Comparison of ENCODE assay signal across 32 cellular contexts in genomic region chr1:31324093-31324492, GRCh38. TPM values are rescaled to one million over a fixed set of nuclear protein-coding genes. Genes with fewer than 3 reads are reported as not detected.
"Had no signal": no experiment of that assay in that cellular context is flagged by ENCODE, and none has a peak within 500 bp of the region (broad histone marks: within the 10 kb centered on the region; RNA-seq: fewer than 3 reads in every experiment).

No MANE protein-coding gene starts in this region.

- H3K27me3 Mint-ChIP-seq: naive thymus-derived CD4-positive, alpha-beta T cell; progenitor cell of endocrine pancreas; stimulated activated memory B cell treated with anti-CD40 and anti-IgM and Interleukin-4, amounts not matched to agents 10 μg/mL and 1 μg/mL and 100 μg/mL, for 72 hours; stimulated activated naive CD8-positive, alpha-beta T cell treated with anti-CD3 and anti-CD28 coated beads, Interleukin-15, amount 100 ng/mL, for 72 hours; type B pancreatic cell had no signal

- H3K36me3 ChIP-seq: uterus had no signal

- H2AFZ ChIP-seq: neural progenitor cell had no signal

- H3K4me3 ChIP-seq: neural progenitor cell, pancreas, psoas muscle, skin epidermis, smooth muscle cell, spleen, suprapubic skin, testis, tibial artery, transverse colon, upper lobe of right lung, uterus had no signal

- H3K9ac ChIP-seq: neural progenitor cell had no signal

- H3K27ac Mint-ChIP-seq: naive thymus-derived CD4-positive, alpha-beta T cell; natural killer cell; nephron; neural progenitor cell; progenitor cell of endocrine pancreas; stimulated activated memory B cell treated with anti-CD40 and anti-IgM and Interleukin-4, amounts not matched to agents 10 μg/mL and 1 μg/mL and 100 μg/mL, for 72 hours; stimulated activated naive CD8-positive, alpha-beta T cell treated with anti-CD3 and anti-CD28 coated beads, Interleukin-15, amount 100 ng/mL, for 72 hours; type B pancreatic cell had no signal

- DNase-seq: naive thymus-derived CD4-positive, alpha-beta T cell; natural killer cell; nucleus accumbens; pancreas; posterior cingulate gyrus; psoas muscle; right cardiac atrium; spleen; stimulated activated CD4-positive, alpha-beta T cell treated with anti-CD3 and anti-CD28 coated beads, Interleukin-12 subunit alpha, Interleukin-12 subunit beta, amount 100 ng/mL, for 4 hours; stimulated activated CD4-positive, alpha-beta T cell treated with anti-CD3 and anti-CD28 coated beads, Interleukin-1b, Interleukin-23, amount 100 ng/mL, for 48 hours; stimulated activated CD4-positive, alpha-beta T cell treated with anti-CD3 and anti-CD28 coated beads, Interleukin-4, amount 100 ng/mL, for 1 hour; stimulated activated CD4-positive, alpha-beta T cell treated with anti-CD3 and anti-CD28 coated beads, Interleukin-4, amount 100 ng/mL, for 4 hours; stimulated activated CD8-positive, alpha-beta memory T cell treated with anti-CD3 and anti-CD28 coated beads, Interleukin-4, amount 100 ng/mL, for 48 hours; stimulated activated naive CD4-positive, alpha-beta T cell; stimulated activated naive CD8-positive, alpha-beta T cell treated with anti-CD3 and anti-CD28 coated beads, Interleukin-15, amount 100 ng/mL, for 72 hours; stimulated activated naive CD8-positive, alpha-beta T cell treated with anti-CD3 and anti-CD28 coated beads, Interleukin-15, Interleukin-2, amounts not matched to agents 100 U/mL and 50 U/mL, for 24 hours; substantia nigra; testis; tibial artery; transverse colon; upper lobe of right lung; uterus had no signal

- H3K9me3 Mint-ChIP-seq: naive thymus-derived CD4-positive, alpha-beta T cell; natural killer cell; nephron; neural progenitor cell; stimulated activated memory B cell treated with anti-CD40 and anti-IgM and Interleukin-4, amounts not matched to agents 10 μg/mL and 1 μg/mL and 100 μg/mL, for 72 hours; stimulated activated naive CD8-positive, alpha-beta T cell treated with anti-CD3 and anti-CD28 coated beads, Interleukin-15, amount 100 ng/mL, for 72 hours; type B pancreatic cell had no signal

- H3K4me2 ChIP-seq: neural progenitor cell, smooth muscle cell had no signal

- H3K4me3 Mint-ChIP-seq: naive thymus-derived CD4-positive, alpha-beta T cell; natural killer cell; nephron; neural progenitor cell; stimulated activated memory B cell treated with anti-CD40 and anti-IgM and Interleukin-4, amounts not matched to agents 10 μg/mL and 1 μg/mL and 100 μg/mL, for 72 hours; stimulated activated naive CD8-positive, alpha-beta T cell treated with anti-CD3 and anti-CD28 coated beads, Interleukin-15, amount 100 ng/mL, for 72 hours; type B pancreatic cell had no signal

- FAIRE-seq: pancreas had no signal

- H3K27ac ChIP-seq: neural progenitor cell, neutrophil, pancreas, psoas muscle, skin epidermis, spleen, suprapubic skin, testis, tibial artery, transverse colon, upper lobe of right lung, uterus had no signal

- H3K4me1 Mint-ChIP-seq: natural killer cell; nephron; neural progenitor cell; stimulated activated memory B cell treated with anti-CD40 and anti-IgM and Interleukin-4, amounts not matched to agents 10 μg/mL and 1 μg/mL and 100 μg/mL, for 72 hours; stimulated activated naive CD8-positive, alpha-beta T cell treated with anti-CD3 and anti-CD28 coated beads, Interleukin-15, amount 100 ng/mL, for 72 hours had no signal

- H3K4me1 ChIP-seq: neural progenitor cell, pancreas, psoas muscle, spleen, suprapubic skin, testis, tibial artery, transverse colon, upper lobe of right lung, uterus had no signal

- H3K9me3 ChIP-seq: neutrophil, pancreas, psoas muscle, spleen, suprapubic skin, testis, tibial artery, transverse colon, upper lobe of right lung, uterus had no signal

- ATAC-seq: naive thymus-derived CD4-positive, alpha-beta T cell; natural killer cell; pancreas; sciatic nerve; stimulated activated memory B cell treated with anti-CD40 and anti-IgM and Interleukin-4, amounts not matched to agents 10 μg/mL and 1 μg/mL and 100 μg/mL, for 72 hours; stimulated activated naive CD8-positive, alpha-beta T cell treated with anti-CD3 and anti-CD28 coated beads, Interleukin-15, amount 100 ng/mL, for 72 hours; stimulated activated naive CD8-positive, alpha-beta T cell treated with anti-CD3 and anti-CD28 coated beads, Interleukin-15, Interleukin-2, amounts not matched to agents 100 U/mL and 50 U/mL, for 24 hours; upper lobe of right lung had no signal

- H3K27me3 ChIP-seq: neural progenitor cell, neutrophil, pancreas, spleen, suprapubic skin, testis, tibial artery, transverse colon, upper lobe of right lung, uterus had no signal

RNA-seq across cellular contexts. Expression of gene FABP3, which starts 48.8 kb away (rescaled TPM):
- total RNA-seq: natural killer cell had no signal
- polyA plus RNA-seq: naive thymus-derived CD4-positive, alpha-beta T cell had no signal
